Comparison of ENCODE assay signal across 31 cellular contexts in the genomic region with DNA sequence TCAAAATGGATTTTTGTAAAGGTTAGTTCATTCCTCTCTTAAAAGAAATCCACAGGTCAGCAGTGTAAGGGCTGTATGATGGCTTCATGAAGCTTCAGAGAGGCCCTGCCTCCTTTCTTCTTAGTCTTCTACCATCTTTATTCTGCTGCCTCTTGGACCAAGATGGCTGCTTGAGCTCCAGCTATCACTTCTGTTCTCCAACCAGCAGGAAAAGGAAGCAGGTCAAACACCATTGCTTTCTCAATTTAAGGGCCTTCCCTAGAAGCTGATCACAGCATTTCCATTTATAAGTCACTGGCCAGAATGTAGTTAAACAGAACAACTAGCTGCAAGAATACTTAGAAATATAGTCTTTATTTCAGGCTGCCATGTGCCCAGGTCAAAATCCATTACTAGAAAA.
"Had no signal": no experiment of that assay in that cellular context is flagged by ENCODE, and none has a peak within 500 bp of the region (broad histone marks: within the 10 kb centered on the region; RNA-seq: fewer than 3 reads in every experiment).

No MANE protein-coding gene starts in this region.

- H3K27ac Mint-ChIP-seq: naive B cell; nephron progenitor cell; stimulated activated effector memory CD8-positive, alpha-beta T cell treated with anti-CD3 and anti-CD28 coated beads, Interleukin-12 subunit alpha, Interleukin-12 subunit beta, amount 100 ng/mL, for 72 hours had no signal

- H3K4me1 ChIP-seq: prostate gland had no signal

- H3K27me3 Mint-ChIP-seq: naive B cell had no signal

- H3K27ac ChIP-seq: coronary artery, heart right ventricle, left lung, prostate gland, right atrium auricular region, stomach, thyroid gland had no signal

- H3K36me3 ChIP-seq: esophagus squamous epithelium, heart right ventricle, left lung, prostate gland, right atrium auricular region, stomach, thyroid gland had no signal

- H3K4me2 ChIP-seq: smooth muscle cell had no signal

- FAIRE-seq: endometrium, islet of Langerhans had no signal

- H3K9me3 ChIP-seq: esophagus squamous epithelium, left lung, mucosa of descending colon, prostate gland, right atrium auricular region, stomach, thyroid gland had no signal

- H3K4me3 Mint-ChIP-seq: mesothelial cell of epicardium; naive B cell; nephron progenitor cell; stimulated activated effector memory CD8-positive, alpha-beta T cell treated with anti-CD3 and anti-CD28 coated beads, Interleukin-12 subunit alpha, Interleukin-12 subunit beta, amount 100 ng/mL, for 72 hours had no signal

- DNase-seq: dermis blood vessel endothelial cell; effector memory CD4-positive, alpha-beta T cell; erythroblast; esophagus squamous epithelium; foreskin melanocyte; glutamatergic neuron; heart right ventricle; hippocampal formation; left cardiac atrium; left lung; mesenchymal stem cell; mucosa of descending colon; naive B cell; nephron progenitor cell; nucleus accumbens; stimulated activated CD4-positive, alpha-beta T cell treated with anti-CD3 and anti-CD28 coated beads, Interleukin-12 subunit alpha, Interleukin-12 subunit beta, amount 100 ng/mL, for 4 hours; stimulated activated CD4-positive, alpha-beta T cell treated with anti-CD3 and anti-CD28 coated beads, Interleukin-1b, Interleukin-23, amount 100 ng/mL, for 48 hours; stimulated activated CD4-positive, alpha-beta T cell treated with anti-CD3 and anti-CD28 coated beads, Interleukin-4, amount 100 ng/mL, for 24 hours; stimulated activated naive CD4-positive, alpha-beta T cell treated with Interleukin-2 at 50 U/mL for 16 hours; stomach; thyroid gland; trophoblast cell had no signal

- H3K4me3 ChIP-seq: coronary artery, esophagus squamous epithelium, heart right ventricle, left lung, mucosa of descending colon, prostate gland, right atrium auricular region, smooth muscle cell, stomach, thyroid gland had no signal

- H3K36me3 Mint-ChIP-seq: mesothelial cell of epicardium; stimulated activated effector memory CD8-positive, alpha-beta T cell treated with anti-CD3 and anti-CD28 coated beads, Interleukin-12 subunit alpha, Interleukin-12 subunit beta, amount 100 ng/mL, for 72 hours had no signal

- H3K27me3 ChIP-seq: esophagus squamous epithelium, heart right ventricle, left lung, right atrium auricular region, stomach, thyroid gland had no signal

- H3K9me3 Mint-ChIP-seq: mesothelial cell of epicardium; stimulated activated effector memory CD8-positive, alpha-beta T cell treated with anti-CD3 and anti-CD28 coated beads, Interleukin-12 subunit alpha, Interleukin-12 subunit beta, amount 100 ng/mL, for 72 hours had no signal

- ATAC-seq: heart right ventricle; left cardiac atrium; left lung; mucosa of descending colon; sciatic nerve; stimulated activated effector memory CD8-positive, alpha-beta T cell treated with anti-CD3 and anti-CD28 coated beads, Interleukin-12 subunit alpha, Interleukin-12 subunit beta, amount 100 ng/mL, for 72 hours had no signal
